In the genomic region with DNA sequence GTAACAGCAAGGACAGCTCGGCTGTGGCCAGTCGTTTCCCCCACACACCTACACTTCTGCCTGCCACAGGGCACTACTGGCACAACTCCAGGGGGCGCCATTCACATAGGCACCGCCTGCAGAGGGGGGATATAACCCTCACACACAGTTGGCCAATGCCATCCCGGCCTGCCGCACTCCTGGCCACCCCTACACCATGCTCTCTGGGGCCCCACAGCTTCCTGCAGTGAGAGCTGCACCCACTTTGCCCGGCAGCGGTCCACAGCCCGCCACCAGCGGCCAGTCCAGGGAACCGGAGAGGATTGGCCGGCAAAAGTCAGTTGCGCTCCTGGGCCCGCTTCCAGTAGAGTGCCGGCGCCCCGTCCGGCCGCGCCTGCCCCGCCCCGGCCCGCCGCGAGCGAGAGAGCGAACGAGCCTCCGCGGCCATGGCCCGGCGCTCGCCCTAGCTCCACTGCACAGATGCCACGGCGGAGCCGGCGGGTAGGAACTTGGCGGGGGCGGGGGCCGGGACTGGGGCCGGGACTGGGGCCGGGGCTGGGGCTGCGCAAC, we compare ENCODE assay signal across 8 cellular contexts.
A peak's percentile ranks its signal among the peaks of the same experiment; 100 is the strongest.
DNase-seq lines count a peak whose midpoint lies in the region; ATAC-seq, FAIRE-seq and TF ChIP-seq lines count a peak whose summit lies in the region.

No MANE protein-coding gene starts in this region.

- ATAC-seq in GM21528 (IDR thresholded peaks at IDR 0.05; ENCODE audit: low FRiP score, unreplicated experiment): peak; percentile 29
- no peak for ATAC-seq in HG03039 (IDR thresholded peaks at IDR 0.05; ENCODE audit: unreplicated experiment)

- peak; percentile 24 for TF ChIP-seq CTCF in D721Med (IDR thresholded peaks at IDR 0.05; ENCODE audit: insufficient read depth, missing control alignments)

- DNase-seq in D721Med (ENCODE audit: insufficient read length, low spot score) (no peak), LoVo (ENCODE audit: low spot score) (peak; percentile 52), dedifferentiated amniotic fluid mesenchymal stem cell (ENCODE audit: extremely low spot score) (peak; percentile 61), left kidney (ENCODE audit: low read depth, low spot score) (peak; percentile 80)
- DNase-seq in activated CD4-positive, CD25-positive, alpha-beta regulatory T cell treated with anti-CD3 and anti-CD28 coated beads, Interleukin-2, amount 50 U/mL, for 16 hours (ENCODE audit: low read depth, low spot score): peak; percentile 10
- peak; percentile 28 to 44 for DNase-seq in stimulated activated CD4-positive, alpha-beta T cell treated with anti-CD3 and anti-CD28 coated beads, Interleukin-2, amount 100 ng/mL, for 48 hours

- no peak for FAIRE-seq in D721Med (lab: Jason Lieb, UNC)
